7 cellular contexts compared by ENCODE assay signal in genomic region chr1:27601771-27602509, GRCh38. TPM values are rescaled to one million over a fixed set of nuclear protein-coding genes. Genes with fewer than 3 reads are reported as not detected.
A peak's percentile ranks its signal among the peaks of the same experiment; 100 is the strongest.
DNase-seq lines count a peak whose midpoint lies in the region; ATAC-seq and TF ChIP-seq lines count a peak whose summit lies in the region.

No MANE protein-coding gene starts in this region.

- H3K27ac Mint-ChIP-seq in natural killer cell, result peak overlapping the region; percentile 57 to 74

- DNase-seq in GM20000 (ENCODE audit: low spot score), result peak; percentile 53
- no peak for DNase-seq in esophagus squamous epithelium (lab: John Stamatoyannopoulos, UW)
- DNase-seq in natural killer cell, result no peak
- DNase-seq in NCI-H446 (lab: John Stamatoyannopoulos, UW), result no peak

- no peaks in the 10 kb centered on the region for H3K9me3 Mint-ChIP-seq in natural killer cell

- H3K27me3 Mint-ChIP-seq in natural killer cell (ENCODE audit: low read depth in 2 of 2), result no peaks in the 10 kb centered on the region

- peaks cover 27 to 55% of the 10 kb centered on the region in 2 donors for H3K4me1 Mint-ChIP-seq in natural killer cell

- peaks cover 66 to 86% (median 71%) of the 10 kb centered on the region in 3 donors for H3K4me1 ChIP-seq in esophagus squamous epithelium

- peak overlapping the region; percentile 85 for H3K4me3 Mint-ChIP-seq in natural killer cell

- peak overlapping the region; percentile 94 to 98 (median 97) for H3K4me3 ChIP-seq in esophagus squamous epithelium

- H3K36me3 Mint-ChIP-seq in natural killer cell, result no peaks in the 10 kb centered on the region

- peak in 2 of 4 donors; percentile 11 to 31 for TF ChIP-seq POLR2A in esophagus squamous epithelium (IDR thresholded peaks at IDR 0.05)

- WGBS in esophagus squamous epithelium, 2 donors, result 10% methylated on average over 8 of the region's 23 CpGs; no CpG with 5 or more reads in 1 of the 2 donors

- H3K9me3 ChIP-seq in esophagus squamous epithelium, result no peaks in the 10 kb centered on the region

- no peaks in the 10 kb centered on the region for H3K27me3 ChIP-seq in esophagus squamous epithelium

- H3K36me3 ChIP-seq in esophagus squamous epithelium, result peaks cover 0 to 8% (median 0%) of the 10 kb centered on the region in 3 donors

- TF ChIP-seq CTCF in GM20000 (IDR thresholded peaks at IDR 0.05; ENCODE audit: extremely low read depth, missing control alignments) (no peak), esophagus squamous epithelium (IDR thresholded peaks at IDR 0.05) (no peak), natural killer cell (IDR thresholded peaks at IDR 0.05) (no peak)

- ATAC-seq in SK-N-SH treated with all-trans-retinoic acid at 6 μM for 48 hours, result peak; percentile 8
- no peak for ATAC-seq in natural killer cell
- ATAC-seq in GM18909 (IDR thresholded peaks at IDR 0.05; ENCODE audit: poor library complexity, unreplicated experiment), result no peak
- no peak for ATAC-seq in HG02981 (IDR thresholded peaks at IDR 0.05; ENCODE audit: unreplicated experiment)

- H3K27ac ChIP-seq in esophagus squamous epithelium, result peak overlapping the region; percentile 97 to 99 (median 98)

- intact Hi-C loops in esophagus squamous epithelium (cut with DNase I), result loop anchor here (5.0 to 10.0 kb wide), 3 partner anchors 45 to 197 kb away; no protein-coding TSS in a partner anchor
- intact Hi-C loops in natural killer cell (cut with micrococcal nuclease), result no loop called here

TF ChIP-seq in SK-N-SH treated with all-trans-retinoic acid at 6 μM for 48 hours, 23 proteins besides CTCF, POLR2A, EP300 and RAD21:
- TF ChIP-seq BACH2 (CRISPR knock-in tag; IDR thresholded peaks at IDR 0.05; ENCODE audit: borderline replicate concordance) (no peak), ARNTL (CRISPR knock-in tag; IDR thresholded peaks at IDR 0.05; ENCODE audit: borderline replicate concordance, low read depth) (no peak), CSDC2 (CRISPR knock-in tag; IDR thresholded peaks at IDR 0.05) (no peak), OSR1 (CRISPR knock-in tag; IDR thresholded peaks at IDR 0.05) (no peak), ZFP30 (CRISPR knock-in tag; IDR thresholded peaks at IDR 0.05) (no peak), GLIS3 (CRISPR knock-in tag; IDR thresholded peaks at IDR 0.05) (no peak), ZNF70 (CRISPR knock-in tag; IDR thresholded peaks at IDR 0.05) (no peak)
- TF ChIP-seq, protein P1, sequence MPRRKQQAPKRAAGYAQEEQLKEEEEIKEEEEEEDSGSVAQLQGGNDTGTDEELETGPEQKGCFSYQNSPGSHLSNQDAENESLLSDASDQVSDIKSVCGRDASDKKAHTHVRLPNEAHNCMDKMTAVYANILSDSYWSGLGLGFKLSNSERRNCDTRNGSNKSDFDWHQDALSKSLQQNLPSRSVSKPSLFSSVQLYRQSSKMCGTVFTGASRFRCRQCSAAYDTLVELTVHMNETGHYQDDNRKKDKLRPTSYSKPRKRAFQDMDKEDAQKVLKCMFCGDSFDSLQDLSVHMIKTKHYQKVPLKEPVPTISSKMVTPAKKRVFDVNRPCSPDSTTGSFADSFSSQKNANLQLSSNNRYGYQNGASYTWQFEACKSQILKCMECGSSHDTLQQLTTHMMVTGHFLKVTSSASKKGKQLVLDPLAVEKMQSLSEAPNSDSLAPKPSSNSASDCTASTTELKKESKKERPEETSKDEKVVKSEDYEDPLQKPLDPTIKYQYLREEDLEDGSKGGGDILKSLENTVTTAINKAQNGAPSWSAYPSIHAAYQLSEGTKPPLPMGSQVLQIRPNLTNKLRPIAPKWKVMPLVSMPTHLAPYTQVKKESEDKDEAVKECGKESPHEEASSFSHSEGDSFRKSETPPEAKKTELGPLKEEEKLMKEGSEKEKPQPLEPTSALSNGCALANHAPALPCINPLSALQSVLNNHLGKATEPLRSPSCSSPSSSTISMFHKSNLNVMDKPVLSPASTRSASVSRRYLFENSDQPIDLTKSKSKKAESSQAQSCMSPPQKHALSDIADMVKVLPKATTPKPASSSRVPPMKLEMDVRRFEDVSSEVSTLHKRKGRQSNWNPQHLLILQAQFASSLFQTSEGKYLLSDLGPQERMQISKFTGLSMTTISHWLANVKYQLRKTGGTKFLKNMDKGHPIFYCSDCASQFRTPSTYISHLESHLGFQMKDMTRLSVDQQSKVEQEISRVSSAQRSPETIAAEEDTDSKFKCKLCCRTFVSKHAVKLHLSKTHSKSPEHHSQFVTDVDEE (CRISPR knock-in tag; IDR thresholded peaks at IDR 0.05), result no peak
- TF ChIP-seq, protein P2, sequence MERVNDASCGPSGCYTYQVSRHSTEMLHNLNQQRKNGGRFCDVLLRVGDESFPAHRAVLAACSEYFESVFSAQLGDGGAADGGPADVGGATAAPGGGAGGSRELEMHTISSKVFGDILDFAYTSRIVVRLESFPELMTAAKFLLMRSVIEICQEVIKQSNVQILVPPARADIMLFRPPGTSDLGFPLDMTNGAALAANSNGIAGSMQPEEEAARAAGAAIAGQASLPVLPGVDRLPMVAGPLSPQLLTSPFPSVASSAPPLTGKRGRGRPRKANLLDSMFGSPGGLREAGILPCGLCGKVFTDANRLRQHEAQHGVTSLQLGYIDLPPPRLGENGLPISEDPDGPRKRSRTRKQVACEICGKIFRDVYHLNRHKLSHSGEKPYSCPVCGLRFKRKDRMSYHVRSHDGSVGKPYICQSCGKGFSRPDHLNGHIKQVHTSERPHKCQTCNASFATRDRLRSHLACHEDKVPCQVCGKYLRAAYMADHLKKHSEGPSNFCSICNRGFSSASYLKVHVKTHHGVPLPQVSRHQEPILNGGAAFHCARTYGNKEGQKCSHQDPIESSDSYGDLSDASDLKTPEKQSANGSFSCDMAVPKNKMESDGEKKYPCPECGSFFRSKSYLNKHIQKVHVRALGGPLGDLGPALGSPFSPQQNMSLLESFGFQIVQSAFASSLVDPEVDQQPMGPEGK (CRISPR knock-in tag; IDR thresholded peaks at IDR 0.05; ENCODE audit: borderline replicate concordance), result no peak
TF ChIP-seq in SK-N-SH treated with all-trans-retinoic acid at 6 μM for 48 hours: peak in this region for 0.

RNA-seq across cellular contexts. Expression of gene AHDC1, which starts 2.0 kb away (rescaled TPM):
- total RNA-seq in esophagus squamous epithelium, result 100 to 1,000 TPM in 1 of 4 donors, 10 to 100 TPM in 3; 22.2 to 112 (median 30.6) TPM
- total RNA-seq in natural killer cell, result 10 to 100 TPM; 39.6 to 67.0 (median 47.0) TPM

RNA-seq across cellular contexts. Expression of gene FGR, which starts 33.0 kb away (rescaled TPM):
- 10 to 100 TPM in 2 of 4 donors, 1 to 10 TPM in 2; 1.2 to 12.4 (median 7.5) TPM for total RNA-seq in esophagus squamous epithelium
- total RNA-seq in natural killer cell, result 100 to 1,000 TPM; 353 to 452 (median 362) TPM

Comparison
In these comparisons a context has a peak if more than half of its experiments do, and no peak if none do; other contexts are left out.
1. RNA of gene FGR, which starts 33.0 kb away (total RNA-seq): 353 to 452 TPM in natural killer cell; 1.2 to 12.4 TPM in esophagus squamous epithelium; every median in the first group is over 10 times any median in the second.